Comparison of ENCODE assay signal across 2 cellular contexts in genomic region chr4:1297456-1298325, GRCh38.
TF ChIP-seq lines count a peak whose summit lies in the region.

No MANE protein-coding gene starts in this region.

TF ChIP-seq in HepG2, 621 proteins besides CTCF, POLR2A, EP300 and RAD21:
- TF ChIP-seq MZF1 (CRISPR knock-in tag; IDR thresholded peaks at IDR 0.05; ENCODE audit: borderline replicate concordance) (no peak), MTA3 (CRISPR knock-in tag; IDR thresholded peaks at IDR 0.05) (no peak), CEBPB (IDR thresholded peaks at IDR 0.05; ENCODE audit: borderline replicate concordance, low read depth, low read length) (no peak), NR2C2 (CRISPR knock-in tag; IDR thresholded peaks at IDR 0.05; ENCODE audit: borderline replicate concordance) (no peak), SUZ12 (IDR thresholded peaks at IDR 0.05; ENCODE audit: low read depth, low read length) (no peak), ZNF160 (CRISPR knock-in tag; IDR thresholded peaks at IDR 0.05) (no peak), SMAD9 (CRISPR knock-in tag; IDR thresholded peaks at IDR 0.05) (no peak)
TF ChIP-seq in HepG2: peak in this region for 0.

TF ChIP-seq in K562, 482 proteins besides CTCF, POLR2A, EP300 and RAD21:
- TF ChIP-seq ZNF121 (CRISPR knock-in tag; conservative IDR thresholded peaks at IDR 0.05) (no peak), RBFOX2 (IDR thresholded peaks at IDR 0.05; ENCODE audit: low read depth, low read length) (0 out of 2 replicates have a peak, but pooled peaks have one; percentile 19), EGR1 (conservative IDR thresholded peaks at IDR 0.05) (no peak)
